1 cellular context compared by ENCODE assay signal in the genomic region with DNA sequence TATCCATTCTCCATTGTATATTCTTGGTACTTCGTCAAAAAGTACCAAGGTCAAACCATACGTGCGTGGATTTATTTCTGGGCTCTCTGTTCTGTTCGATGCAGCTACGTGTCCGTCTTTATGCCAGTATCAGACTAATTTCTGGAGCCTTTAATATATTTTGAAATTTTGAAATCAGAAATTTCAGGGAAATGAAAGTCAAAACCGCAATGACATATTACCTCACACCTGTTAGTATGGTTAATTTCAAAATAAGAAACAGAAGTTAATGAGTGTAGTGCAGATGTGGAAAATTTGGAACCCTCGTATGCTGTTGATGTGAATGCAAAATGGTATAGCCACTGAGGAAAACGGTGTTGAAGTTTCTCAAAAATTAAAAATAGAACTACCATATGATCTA.
TF ChIP-seq lines count a peak whose summit lies in the region.

No MANE protein-coding gene starts in this region.

TF ChIP-seq in GM12878, 131 proteins besides CTCF, POLR2A, EP300 and RAD21 (continued from another document and continues in another):
- TF ChIP-seq, protein P1, sequence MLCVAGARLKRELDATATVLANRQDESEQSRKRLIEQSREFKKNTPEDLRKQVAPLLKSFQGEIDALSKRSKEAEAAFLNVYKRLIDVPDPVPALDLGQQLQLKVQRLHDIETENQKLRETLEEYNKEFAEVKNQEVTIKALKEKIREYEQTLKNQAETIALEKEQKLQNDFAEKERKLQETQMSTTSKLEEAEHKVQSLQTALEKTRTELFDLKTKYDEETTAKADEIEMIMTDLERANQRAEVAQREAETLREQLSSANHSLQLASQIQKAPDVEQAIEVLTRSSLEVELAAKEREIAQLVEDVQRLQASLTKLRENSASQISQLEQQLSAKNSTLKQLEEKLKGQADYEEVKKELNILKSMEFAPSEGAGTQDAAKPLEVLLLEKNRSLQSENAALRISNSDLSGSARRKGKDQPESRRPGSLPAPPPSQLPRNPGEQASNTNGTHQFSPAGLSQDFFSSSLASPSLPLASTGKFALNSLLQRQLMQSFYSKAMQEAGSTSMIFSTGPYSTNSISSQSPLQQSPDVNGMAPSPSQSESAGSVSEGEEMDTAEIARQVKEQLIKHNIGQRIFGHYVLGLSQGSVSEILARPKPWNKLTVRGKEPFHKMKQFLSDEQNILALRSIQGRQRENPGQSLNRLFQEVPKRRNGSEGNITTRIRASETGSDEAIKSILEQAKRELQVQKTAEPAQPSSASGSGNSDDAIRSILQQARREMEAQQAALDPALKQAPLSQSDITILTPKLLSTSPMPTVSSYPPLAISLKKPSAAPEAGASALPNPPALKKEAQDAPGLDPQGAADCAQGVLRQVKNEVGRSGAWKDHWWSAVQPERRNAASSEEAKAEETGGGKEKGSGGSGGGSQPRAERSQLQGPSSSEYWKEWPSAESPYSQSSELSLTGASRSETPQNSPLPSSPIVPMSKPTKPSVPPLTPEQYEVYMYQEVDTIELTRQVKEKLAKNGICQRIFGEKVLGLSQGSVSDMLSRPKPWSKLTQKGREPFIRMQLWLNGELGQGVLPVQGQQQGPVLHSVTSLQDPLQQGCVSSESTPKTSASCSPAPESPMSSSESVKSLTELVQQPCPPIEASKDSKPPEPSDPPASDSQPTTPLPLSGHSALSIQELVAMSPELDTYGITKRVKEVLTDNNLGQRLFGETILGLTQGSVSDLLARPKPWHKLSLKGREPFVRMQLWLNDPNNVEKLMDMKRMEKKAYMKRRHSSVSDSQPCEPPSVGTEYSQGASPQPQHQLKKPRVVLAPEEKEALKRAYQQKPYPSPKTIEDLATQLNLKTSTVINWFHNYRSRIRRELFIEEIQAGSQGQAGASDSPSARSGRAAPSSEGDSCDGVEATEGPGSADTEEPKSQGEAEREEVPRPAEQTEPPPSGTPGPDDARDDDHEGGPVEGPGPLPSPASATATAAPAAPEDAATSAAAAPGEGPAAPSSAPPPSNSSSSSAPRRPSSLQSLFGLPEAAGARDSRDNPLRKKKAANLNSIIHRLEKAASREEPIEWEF (IDR thresholded peaks at IDR 0.05; ENCODE audit: insufficient replicate concordance, low read depth, low read length), result no peak
- TF ChIP-seq SREBF2 (IDR thresholded peaks at IDR 0.05; ENCODE audit: low read length) (no peak), NFYA (IDR thresholded peaks at IDR 0.05; ENCODE audit: borderline replicate concordance, low read depth, low read length) (no peak), TCF3 (IDR thresholded peaks at IDR 0.05; ENCODE audit: borderline replicate concordance, insufficient read depth, low read depth, low read length) (no peak), HCFC1 (IDR thresholded peaks at IDR 0.05; ENCODE audit: low read length) (no peak), RAD51 (IDR thresholded peaks at IDR 0.05) (no peak), JUND (IDR thresholded peaks at IDR 0.05; ENCODE audit: low read depth, low read length) (no peak), NBN (IDR thresholded peaks at IDR 0.05) (no peak), IKZF2 (IDR thresholded peaks at IDR 0.05) (peak in 1 of 2 experiments; percentile 23; a peak in 1 of 4 replicates), NR2F1 (conservative IDR thresholded peaks at IDR 0.05) (no peak), SUPT20H (IDR thresholded peaks at IDR 0.05; ENCODE audit: borderline replicate concordance, control insufficient read depth, low read depth, low read length) (no peak), TCF7 (IDR thresholded peaks at IDR 0.05; ENCODE audit: borderline replicate concordance) (no peak), NRF1 (conservative IDR thresholded peaks at IDR 0.05; ENCODE audit: low read depth, low read length) (no peak), ETV6 (conservative IDR thresholded peaks at IDR 0.05 in 1 of 2, IDR thresholded peaks at IDR 0.05 in 1 of 2; ENCODE audit: borderline replicate concordance in 1 of 2, low read depth in 1 of 2) (peak in 1 of 2 experiments; percentile 21; a peak in 1 of 4 replicates), FOXM1 (IDR thresholded peaks at IDR 0.05; ENCODE audit: low read depth, low read length) (peak; percentile 47; the same call in 1 of the 2 replicates), LARP7 (IDR thresholded peaks at IDR 0.05) (no peak), POLR2AphosphoS5 (IDR thresholded peaks at IDR 0.05; ENCODE audit: low read length) (no peak), SPI1 (IDR thresholded peaks at IDR 0.05; ENCODE audit: borderline replicate concordance, insufficient read depth, low read depth, low read length) (peak; percentile 27; the same call in 1 of the 2 replicates), ZNF384 (IDR thresholded peaks at IDR 0.05; ENCODE audit: borderline replicate concordance, low read depth, low read length) (no peak), MYC (IDR thresholded peaks at IDR 0.05; ENCODE audit: insufficient read depth, insufficient read length, insufficient replicate concordance, low read length, severe bottlenecking) (no peak), STAT3 (IDR thresholded peaks at IDR 0.05; ENCODE audit: low read depth, low read length) (no peak), SMAD5 (IDR thresholded peaks at IDR 0.05; ENCODE audit: low read depth) (no peak), SIN3A (IDR thresholded peaks at IDR 0.05; ENCODE audit: low read depth, low read length) (no peak), JUNB (IDR thresholded peaks at IDR 0.05) (peak; percentile 71), FOXK2 (IDR thresholded peaks at IDR 0.05) (no peak), RBBP5 (conservative IDR thresholded peaks at IDR 0.05) (no peak), ELK1 (IDR thresholded peaks at IDR 0.05; ENCODE audit: low read depth, low read length) (no peak), CREM (IDR thresholded peaks at IDR 0.05; ENCODE audit: low read depth) (peak; percentile 34; the same call in 1 of the 2 replicates), MTA2 (IDR thresholded peaks at IDR 0.05; ENCODE audit: low read depth) (peak; percentile 61), TBL1XR1 (IDR thresholded peaks at IDR 0.05; ENCODE audit: low read depth, low read length) (no peak), CEBPB (IDR thresholded peaks at IDR 0.05; ENCODE audit: borderline replicate concordance in 1 of 2, low read depth in 2 of 2, low read length in 2 of 2) (no peak), CBX5 (IDR thresholded peaks at IDR 0.05; ENCODE audit: low read depth) (no peak), HDGF (IDR thresholded peaks at IDR 0.05) (no peak), ZBED1 (IDR thresholded peaks at IDR 0.05; ENCODE audit: borderline replicate concordance) (no peak), STAT1 (conservative IDR thresholded peaks at IDR 0.05) (no peak), EZH2 (IDR thresholded peaks at IDR 0.05; ENCODE audit: borderline replicate concordance, control insufficient read depth, low read depth, low read length) (no peak)
- TF ChIP-seq, protein P2, sequence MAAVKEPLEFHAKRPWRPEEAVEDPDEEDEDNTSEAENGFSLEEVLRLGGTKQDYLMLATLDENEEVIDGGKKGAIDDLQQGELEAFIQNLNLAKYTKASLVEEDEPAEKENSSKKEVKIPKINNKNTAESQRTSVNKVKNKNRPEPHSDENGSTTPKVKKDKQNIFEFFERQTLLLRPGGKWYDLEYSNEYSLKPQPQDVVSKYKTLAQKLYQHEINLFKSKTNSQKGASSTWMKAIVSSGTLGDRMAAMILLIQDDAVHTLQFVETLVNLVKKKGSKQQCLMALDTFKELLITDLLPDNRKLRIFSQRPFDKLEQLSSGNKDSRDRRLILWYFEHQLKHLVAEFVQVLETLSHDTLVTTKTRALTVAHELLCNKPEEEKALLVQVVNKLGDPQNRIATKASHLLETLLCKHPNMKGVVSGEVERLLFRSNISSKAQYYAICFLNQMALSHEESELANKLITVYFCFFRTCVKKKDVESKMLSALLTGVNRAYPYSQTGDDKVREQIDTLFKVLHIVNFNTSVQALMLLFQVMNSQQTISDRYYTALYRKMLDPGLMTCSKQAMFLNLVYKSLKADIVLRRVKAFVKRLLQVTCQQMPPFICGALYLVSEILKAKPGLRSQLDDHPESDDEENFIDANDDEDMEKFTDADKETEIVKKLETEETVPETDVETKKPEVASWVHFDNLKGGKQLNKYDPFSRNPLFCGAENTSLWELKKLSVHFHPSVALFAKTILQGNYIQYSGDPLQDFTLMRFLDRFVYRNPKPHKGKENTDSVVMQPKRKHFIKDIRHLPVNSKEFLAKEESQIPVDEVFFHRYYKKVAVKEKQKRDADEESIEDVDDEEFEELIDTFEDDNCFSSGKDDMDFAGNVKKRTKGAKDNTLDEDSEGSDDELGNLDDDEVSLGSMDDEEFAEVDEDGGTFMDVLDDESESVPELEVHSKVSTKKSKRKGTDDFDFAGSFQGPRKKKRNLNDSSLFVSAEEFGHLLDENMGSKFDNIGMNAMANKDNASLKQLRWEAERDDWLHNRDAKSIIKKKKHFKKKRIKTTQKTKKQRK (IDR thresholded peaks at IDR 0.05; ENCODE audit: low read depth, low read length), result no peak
- TF ChIP-seq, protein P3, sequence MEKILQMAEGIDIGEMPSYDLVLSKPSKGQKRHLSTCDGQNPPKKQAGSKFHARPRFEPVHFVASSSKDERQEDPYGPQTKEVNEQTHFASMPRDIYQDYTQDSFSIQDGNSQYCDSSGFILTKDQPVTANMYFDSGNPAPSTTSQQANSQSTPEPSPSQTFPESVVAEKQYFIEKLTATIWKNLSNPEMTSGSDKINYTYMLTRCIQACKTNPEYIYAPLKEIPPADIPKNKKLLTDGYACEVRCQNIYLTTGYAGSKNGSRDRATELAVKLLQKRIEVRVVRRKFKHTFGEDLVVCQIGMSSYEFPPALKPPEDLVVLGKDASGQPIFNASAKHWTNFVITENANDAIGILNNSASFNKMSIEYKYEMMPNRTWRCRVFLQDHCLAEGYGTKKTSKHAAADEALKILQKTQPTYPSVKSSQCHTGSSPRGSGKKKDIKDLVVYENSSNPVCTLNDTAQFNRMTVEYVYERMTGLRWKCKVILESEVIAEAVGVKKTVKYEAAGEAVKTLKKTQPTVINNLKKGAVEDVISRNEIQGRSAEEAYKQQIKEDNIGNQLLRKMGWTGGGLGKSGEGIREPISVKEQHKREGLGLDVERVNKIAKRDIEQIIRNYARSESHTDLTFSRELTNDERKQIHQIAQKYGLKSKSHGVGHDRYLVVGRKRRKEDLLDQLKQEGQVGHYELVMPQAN (conservative IDR thresholded peaks at IDR 0.05), result no peak
- TF ChIP-seq, protein P4, sequence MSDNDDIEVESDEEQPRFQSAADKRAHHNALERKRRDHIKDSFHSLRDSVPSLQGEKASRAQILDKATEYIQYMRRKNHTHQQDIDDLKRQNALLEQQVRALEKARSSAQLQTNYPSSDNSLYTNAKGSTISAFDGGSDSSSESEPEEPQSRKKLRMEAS (IDR thresholded peaks at IDR 0.05; ENCODE audit: low read depth, low read length), result no peak
- TF ChIP-seq, protein P5, sequence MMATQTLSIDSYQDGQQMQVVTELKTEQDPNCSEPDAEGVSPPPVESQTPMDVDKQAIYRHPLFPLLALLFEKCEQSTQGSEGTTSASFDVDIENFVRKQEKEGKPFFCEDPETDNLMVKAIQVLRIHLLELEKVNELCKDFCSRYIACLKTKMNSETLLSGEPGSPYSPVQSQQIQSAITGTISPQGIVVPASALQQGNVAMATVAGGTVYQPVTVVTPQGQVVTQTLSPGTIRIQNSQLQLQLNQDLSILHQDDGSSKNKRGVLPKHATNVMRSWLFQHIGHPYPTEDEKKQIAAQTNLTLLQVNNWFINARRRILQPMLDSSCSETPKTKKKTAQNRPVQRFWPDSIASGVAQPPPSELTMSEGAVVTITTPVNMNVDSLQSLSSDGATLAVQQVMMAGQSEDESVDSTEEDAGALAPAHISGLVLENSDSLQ (IDR thresholded peaks at IDR 0.05), result no peak
- TF ChIP-seq, protein P6, sequence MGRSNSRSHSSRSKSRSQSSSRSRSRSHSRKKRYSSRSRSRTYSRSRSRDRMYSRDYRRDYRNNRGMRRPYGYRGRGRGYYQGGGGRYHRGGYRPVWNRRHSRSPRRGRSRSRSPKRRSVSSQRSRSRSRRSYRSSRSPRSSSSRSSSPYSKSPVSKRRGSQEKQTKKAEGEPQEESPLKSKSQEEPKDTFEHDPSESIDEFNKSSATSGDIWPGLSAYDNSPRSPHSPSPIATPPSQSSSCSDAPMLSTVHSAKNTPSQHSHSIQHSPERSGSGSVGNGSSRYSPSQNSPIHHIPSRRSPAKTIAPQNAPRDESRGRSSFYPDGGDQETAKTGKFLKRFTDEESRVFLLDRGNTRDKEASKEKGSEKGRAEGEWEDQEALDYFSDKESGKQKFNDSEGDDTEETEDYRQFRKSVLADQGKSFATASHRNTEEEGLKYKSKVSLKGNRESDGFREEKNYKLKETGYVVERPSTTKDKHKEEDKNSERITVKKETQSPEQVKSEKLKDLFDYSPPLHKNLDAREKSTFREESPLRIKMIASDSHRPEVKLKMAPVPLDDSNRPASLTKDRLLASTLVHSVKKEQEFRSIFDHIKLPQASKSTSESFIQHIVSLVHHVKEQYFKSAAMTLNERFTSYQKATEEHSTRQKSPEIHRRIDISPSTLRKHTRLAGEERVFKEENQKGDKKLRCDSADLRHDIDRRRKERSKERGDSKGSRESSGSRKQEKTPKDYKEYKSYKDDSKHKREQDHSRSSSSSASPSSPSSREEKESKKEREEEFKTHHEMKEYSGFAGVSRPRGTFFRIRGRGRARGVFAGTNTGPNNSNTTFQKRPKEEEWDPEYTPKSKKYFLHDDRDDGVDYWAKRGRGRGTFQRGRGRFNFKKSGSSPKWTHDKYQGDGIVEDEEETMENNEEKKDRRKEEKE (IDR thresholded peaks at IDR 0.05), result no peak
- TF ChIP-seq, protein P7, sequence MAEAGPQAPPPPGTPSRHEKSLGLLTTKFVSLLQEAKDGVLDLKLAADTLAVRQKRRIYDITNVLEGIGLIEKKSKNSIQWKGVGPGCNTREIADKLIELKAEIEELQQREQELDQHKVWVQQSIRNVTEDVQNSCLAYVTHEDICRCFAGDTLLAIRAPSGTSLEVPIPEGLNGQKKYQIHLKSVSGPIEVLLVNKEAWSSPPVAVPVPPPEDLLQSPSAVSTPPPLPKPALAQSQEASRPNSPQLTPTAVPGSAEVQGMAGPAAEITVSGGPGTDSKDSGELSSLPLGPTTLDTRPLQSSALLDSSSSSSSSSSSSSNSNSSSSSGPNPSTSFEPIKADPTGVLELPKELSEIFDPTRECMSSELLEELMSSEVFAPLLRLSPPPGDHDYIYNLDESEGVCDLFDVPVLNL (IDR thresholded peaks at IDR 0.05; ENCODE audit: low read depth, low read length), result no peak
